ENCODE assay signal across 11 cellular contexts in genomic region chr22:37591823-37592404, GRCh38. TPM values are rescaled to one million over a fixed set of nuclear protein-coding genes. Genes with fewer than 3 reads are reported as not detected.
A peak's percentile ranks its signal among the peaks of the same experiment; 100 is the strongest.
DNase-seq lines count a peak whose midpoint lies in the region; ATAC-seq, FAIRE-seq and TF ChIP-seq lines count a peak whose summit lies in the region.
"Had no signal": no experiment of that assay in that cellular context is flagged by ENCODE, and none has a peak within 500 bp of the region (broad histone marks: within the 10 kb centered on the region; RNA-seq: fewer than 3 reads in every experiment).

No MANE protein-coding gene starts in this region.

- peaks cover 5% of the 10 kb centered on the region for H3K27me3 Mint-ChIP-seq in T-helper 2 cell treated with Interferon-gamma antibody and Interleukin-4, amounts not matched to agents 5 μg/mL and 100 μg/mL, for 36 hours (ENCODE audit: low read depth)

- H3F3A ChIP-seq in PC-9 (ENCODE audit: insufficient read depth, low read depth): peaks cover 20% of the 10 kb centered on the region; the same call in 1 of the 2 replicates

- no peaks in the 10 kb centered on the region for H3K9me3 ChIP-seq in PC-9 (ENCODE audit: insufficient read depth, low read depth)

- no peaks in the 10 kb centered on the region for H3K79me2 ChIP-seq in PC-9 (ENCODE audit: low read depth)

- no peaks in the 10 kb centered on the region for H3K9me3 Mint-ChIP-seq in T-helper 2 cell treated with Interferon-gamma antibody and Interleukin-4, amounts not matched to agents 5 μg/mL and 100 μg/mL, for 36 hours
- H3K9me3 Mint-ChIP-seq in stimulated activated effector memory CD8-positive, alpha-beta T cell treated with anti-CD3 and anti-CD28 coated beads, Interleukin-12 subunit alpha, Interleukin-12 subunit beta, amount 100 ng/mL, for 72 hours: no peaks in the 10 kb centered on the region

- no peak for ATAC-seq in stimulated activated effector memory CD8-positive, alpha-beta T cell treated with anti-CD3 and anti-CD28 coated beads, Interleukin-12 subunit alpha, Interleukin-12 subunit beta, amount 100 ng/mL, for 72 hours

- no peak for DNase-seq in T-helper 2 cell treated with Interferon-gamma antibody and Interleukin-4, amounts not matched to agents 5 μg/mL and 100 μg/mL, for 36 hours (ENCODE audit: low spot score)
- DNase-seq in T-helper 2 cell: no peak
- DNase-seq in PC-9: peak in 1 of 2 experiments; percentile 31
- no peak for DNase-seq in epithelial cell of esophagus (ENCODE audit: low read depth)
- DNase-seq in stimulated activated effector memory CD8-positive, alpha-beta T cell treated with anti-CD3 and anti-CD28 coated beads, Interleukin-12 subunit alpha, Interleukin-12 subunit beta, amount 100 ng/mL, for 72 hours (ENCODE audit: low spot score in 2 of 2): no peak
- DNase-seq in NCI-H526 (lab: John Stamatoyannopoulos, UW): no peak
- DNase-seq in GM19239 (ENCODE audit: insufficient read length, low spot score): no peak
- no peak for DNase-seq in ureter (ENCODE audit: low spot score)

- peak overlapping the region; percentile 69 for H3K4me3 Mint-ChIP-seq in T-helper 2 cell treated with Interferon-gamma antibody and Interleukin-4, amounts not matched to agents 5 μg/mL and 100 μg/mL, for 36 hours
- peak overlapping the region; percentile 57 for H3K4me3 Mint-ChIP-seq in stimulated activated effector memory CD8-positive, alpha-beta T cell treated with anti-CD3 and anti-CD28 coated beads, Interleukin-12 subunit alpha, Interleukin-12 subunit beta, amount 100 ng/mL, for 72 hours

- H2AFZ ChIP-seq in PC-9: 0 out of 2 replicates have a peak overlapping the region, but pooled peaks have one; percentile 24

- H3K4me3 ChIP-seq in PC-9 (peak overlapping the region; percentile 35; the same call in 1 of the 2 replicates), epithelial cell of esophagus (ENCODE audit: low read length) (peak overlapping the region; percentile 35)
- H3K4me3 ChIP-seq: lung had no signal

- peak overlapping the region; percentile 61 for H3K4me2 ChIP-seq in PC-9

- no peak overlapping the region for H3K27ac ChIP-seq in PC-9

- H3K27me3 ChIP-seq in PC-9 (ENCODE audit: insufficient read depth, low read depth): no peaks in the 10 kb centered on the region

- peaks cover 10% of the 10 kb centered on the region for H3K4me1 Mint-ChIP-seq in T-helper 2 cell treated with Interferon-gamma antibody and Interleukin-4, amounts not matched to agents 5 μg/mL and 100 μg/mL, for 36 hours (ENCODE audit: low read depth)
- H3K4me1 Mint-ChIP-seq in stimulated activated effector memory CD8-positive, alpha-beta T cell treated with anti-CD3 and anti-CD28 coated beads, Interleukin-12 subunit alpha, Interleukin-12 subunit beta, amount 100 ng/mL, for 72 hours: peaks cover 9% of the 10 kb centered on the region

- intact Hi-C loops in PC-9 (cut with micrococcal nuclease; ENCODE audit: unreplicated experiment): loop anchor here (1.0 to 5.0 kb wide), 4 partner anchors 25 to 276 kb away; no protein-coding TSS in a partner anchor

- CTCF ChIA-PET in PC-9 (lab: Charles Lee): interaction anchor here (0.5 to 2.8 kb wide), 22 partner anchors 10 to 1043 kb away, joined by 3 to 31 read pairs (median 6); partner anchors contain the start of gene LGALS2

- H4K20me1 ChIP-seq in PC-9 (ENCODE audit: insufficient read depth): no peaks in the 10 kb centered on the region

- no peaks in the 10 kb centered on the region for H3K36me3 ChIP-seq in PC-9 (ENCODE audit: low read depth)

- POLR2A ChIA-PET in PC-9 (lab: Charles Lee; ENCODE audit: unreplicated experiment): interaction anchor here (0.6 to 0.8 kb wide), 4 partner anchors 16 to 1114 kb away, joined by 3 to 47 read pairs (median 6); partner anchors contain the start of genes ANKRD54 and GTPBP1

- H3K9me2 ChIP-seq in PC-9 (ENCODE audit: insufficient read depth): no peaks in the 10 kb centered on the region

- BruUV-seq in PC-9 (replicated peaks; lab: Mats Ljungman, UMichigan): no TSS peak

- FAIRE-seq in GM19239 (lab: Jason Lieb, UNC): no peak

- H3K36me3 Mint-ChIP-seq in T-helper 2 cell treated with Interferon-gamma antibody and Interleukin-4, amounts not matched to agents 5 μg/mL and 100 μg/mL, for 36 hours (ENCODE audit: low read depth): no peaks in the 10 kb centered on the region
- H3K36me3 Mint-ChIP-seq in stimulated activated effector memory CD8-positive, alpha-beta T cell treated with anti-CD3 and anti-CD28 coated beads, Interleukin-12 subunit alpha, Interleukin-12 subunit beta, amount 100 ng/mL, for 72 hours: no peaks in the 10 kb centered on the region

- H3K4me1 ChIP-seq in PC-9 (replicated peaks; ENCODE audit: insufficient read depth): peaks cover 12% of the 10 kb centered on the region

- TF ChIP-seq CTCF in PC-9 (conservative IDR thresholded peaks at IDR 0.05): no peak
- no peak for TF ChIP-seq CTCF in epithelial cell of esophagus (IDR thresholded peaks at IDR 0.05; ENCODE audit: insufficient read depth, low read depth, low read length, missing control alignments)

- H3K27ac Mint-ChIP-seq in T-helper 2 cell treated with Interferon-gamma antibody and Interleukin-4, amounts not matched to agents 5 μg/mL and 100 μg/mL, for 36 hours: no peak overlapping the region
- peak overlapping the region; percentile 9 for H3K27ac Mint-ChIP-seq in stimulated activated effector memory CD8-positive, alpha-beta T cell treated with anti-CD3 and anti-CD28 coated beads, Interleukin-12 subunit alpha, Interleukin-12 subunit beta, amount 100 ng/mL, for 72 hours

RNA-seq across cellular contexts. Expression of gene LGALS2, which starts 12.0 kb away (rescaled TPM):
- total RNA-seq in PC-9 (2021): not detected in 2 replicates
- total RNA-seq in ureter: not detected
- total RNA-seq: H4, urinary bladder had no signal

RNA-seq across cellular contexts. Expression of gene GGA1, which starts 16.7 kb away (rescaled TPM):
- 99.2 and 102 TPM in 2 replicates for total RNA-seq in PC-9 (2021)
- 68.9 TPM for total RNA-seq in ureter

RNA-seq across cellular contexts. Expression of gene CDC42EP1, which starts 31.6 kb away (rescaled TPM):
- total RNA-seq in PC-9 (2021): 94.0 and 110 TPM in 2 replicates
- 33.4 TPM for total RNA-seq in ureter

RNA-seq across cellular contexts. Expression of gene SH3BP1, which starts 47.6 kb away (rescaled TPM):
- total RNA-seq in PC-9 (2021) (52.1 and 60.5 TPM in 2 replicates), ureter (56.2 TPM)
